Comparison of ENCODE assay signal across 1 cellular context in the genomic region with DNA sequence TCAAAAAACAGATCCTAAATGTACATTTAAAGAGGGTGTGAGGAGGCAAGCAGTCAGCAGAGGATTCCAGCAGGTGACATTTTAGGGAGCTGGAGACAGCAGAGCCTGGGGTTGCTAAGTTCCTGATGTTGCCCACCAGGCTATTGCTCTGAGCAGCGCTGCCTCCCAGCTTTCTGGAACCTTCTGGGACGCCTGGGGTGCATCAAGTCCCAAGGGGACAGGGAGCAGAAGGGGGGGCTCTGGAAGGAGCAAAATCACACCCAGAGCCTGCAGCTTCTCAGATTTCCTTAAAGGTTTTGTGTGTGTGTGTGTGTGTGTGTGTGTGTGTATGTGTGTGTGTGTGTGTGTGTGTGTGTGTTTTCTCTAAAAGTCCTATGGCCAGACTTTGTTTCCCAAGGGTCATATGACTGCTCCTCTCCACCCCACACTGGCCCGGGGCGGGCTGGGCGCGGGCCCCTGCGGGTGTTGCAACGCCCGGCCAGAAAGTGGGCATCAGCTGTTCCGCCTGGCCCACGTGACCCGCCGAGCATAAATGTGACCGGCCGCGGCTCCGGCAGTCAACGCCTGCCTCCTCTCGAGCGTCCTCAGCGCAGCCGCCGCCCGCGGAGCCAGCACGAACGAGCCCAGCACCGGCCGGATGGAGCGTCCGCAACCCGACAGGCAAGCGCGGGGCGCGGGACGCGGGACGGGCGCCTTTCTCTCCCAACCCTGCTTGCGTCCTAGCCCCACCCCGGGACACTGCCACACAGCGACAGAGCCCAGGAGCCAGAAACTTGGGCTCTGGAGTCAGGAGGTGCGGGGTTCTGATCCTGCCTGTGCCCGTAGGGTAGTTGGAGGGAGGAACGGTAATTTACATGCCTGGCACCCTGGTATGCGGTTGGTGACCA.
TF ChIP-seq lines count a peak whose summit lies in the region.

Gene HMOX1, plus strand, starts transcription at position 560 of the 887 bp plus-strand sequence. Its CDS starts 78 bp downstream, at position 638.

TF ChIP-seq in HepG2, 621 proteins besides CTCF, POLR2A, EP300 and RAD21 (continued from another document and continues in another):
- TF ChIP-seq, protein P1, sequence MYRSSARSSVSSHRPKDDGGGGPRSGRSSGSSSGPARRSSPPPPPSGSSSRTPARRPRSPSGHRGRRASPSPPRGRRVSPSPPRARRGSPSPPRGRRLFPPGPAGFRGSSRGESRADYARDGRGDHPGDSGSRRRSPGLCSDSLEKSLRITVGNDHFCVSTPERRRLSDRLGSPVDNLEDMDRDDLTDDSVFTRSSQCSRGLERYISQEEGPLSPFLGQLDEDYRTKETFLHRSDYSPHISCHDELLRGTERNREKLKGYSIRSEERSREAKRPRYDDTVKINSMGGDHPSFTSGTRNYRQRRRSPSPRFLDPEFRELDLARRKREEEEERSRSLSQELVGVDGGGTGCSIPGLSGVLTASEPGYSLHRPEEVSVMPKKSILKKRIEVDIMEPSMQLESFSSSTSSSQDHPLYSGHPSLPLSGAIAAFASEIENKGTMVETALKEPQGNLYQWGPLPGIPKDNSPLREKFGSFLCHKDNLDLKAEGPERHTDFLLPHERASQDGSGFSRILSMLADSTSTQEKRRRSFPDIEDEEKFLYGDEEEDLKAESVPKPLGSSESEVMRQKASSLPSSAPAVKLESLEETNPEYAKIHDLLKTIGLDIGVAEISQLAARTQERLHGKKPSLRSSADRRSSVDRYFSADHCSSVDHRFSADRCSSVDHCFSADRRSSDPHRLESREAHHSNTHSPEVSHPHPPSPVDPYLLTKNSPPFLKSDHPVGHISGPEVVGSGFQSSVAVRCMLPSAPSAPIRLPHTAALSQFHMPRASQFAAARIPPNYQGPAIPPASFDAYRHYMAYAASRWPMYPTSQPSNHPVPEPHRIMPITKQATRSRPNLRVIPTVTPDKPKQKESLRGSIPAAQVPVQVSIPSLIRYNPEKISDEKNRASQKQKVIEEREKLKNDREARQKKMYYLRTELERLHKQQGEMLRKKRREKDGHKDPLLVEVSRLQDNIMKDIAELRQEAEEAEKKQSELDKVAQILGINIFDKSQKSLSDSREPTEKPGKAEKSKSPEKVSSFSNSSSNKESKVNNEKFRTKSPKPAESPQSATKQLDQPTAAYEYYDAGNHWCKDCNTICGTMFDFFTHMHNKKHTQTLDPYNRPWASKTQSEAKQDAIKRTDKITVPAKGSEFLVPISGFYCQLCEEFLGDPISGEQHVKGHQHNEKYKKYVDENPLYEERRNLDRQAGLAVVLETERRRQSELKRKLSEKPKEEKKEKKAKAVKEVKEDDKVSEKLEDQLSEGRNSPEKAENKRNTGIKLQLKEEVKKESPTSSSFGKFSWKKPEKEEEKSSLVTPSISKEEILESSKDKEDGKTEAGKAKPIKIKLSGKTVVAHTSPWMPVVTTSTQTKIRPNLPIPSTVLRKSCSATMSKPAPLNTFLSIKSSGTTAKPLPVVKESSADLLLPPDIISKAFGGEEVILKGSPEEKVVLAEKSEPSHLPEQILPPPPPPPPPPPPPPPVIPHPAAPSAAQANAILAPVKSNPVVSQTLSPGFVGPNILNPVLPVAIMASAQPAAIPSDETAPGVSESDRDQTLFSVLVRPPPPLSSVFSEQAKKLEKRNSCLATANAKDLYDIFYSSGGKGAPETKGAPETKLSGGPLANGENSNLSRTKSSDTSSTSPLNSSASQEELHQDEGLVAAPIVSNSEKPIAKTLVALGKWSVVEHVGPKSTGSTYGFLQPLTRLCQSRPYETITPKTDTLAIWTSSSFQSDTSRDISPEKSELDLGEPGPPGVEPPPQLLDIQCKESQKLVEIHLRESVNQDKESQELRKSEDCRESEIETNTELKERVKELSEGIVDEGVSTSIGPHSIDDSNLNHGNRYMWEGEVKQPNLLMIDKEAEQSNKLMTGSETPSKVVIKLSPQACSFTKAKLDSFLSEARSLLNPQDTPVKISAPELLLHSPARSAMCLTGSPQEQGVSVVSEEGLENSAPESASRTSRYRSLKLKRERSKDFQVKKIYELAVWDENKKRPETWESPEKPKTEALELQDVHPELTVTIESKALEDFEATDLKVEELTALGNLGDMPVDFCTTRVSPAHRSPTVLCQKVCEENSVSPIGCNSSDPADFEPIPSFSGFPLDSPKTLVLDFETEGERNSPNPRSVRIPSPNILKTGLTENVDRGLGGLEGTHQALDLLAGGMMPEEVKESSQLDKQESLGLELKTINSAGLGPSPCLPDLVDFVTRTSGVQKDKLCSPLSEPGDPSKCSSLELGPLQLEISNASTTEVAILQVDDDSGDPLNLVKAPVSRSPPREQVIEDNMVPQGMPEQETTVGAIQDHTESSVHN (CRISPR knock-in tag; IDR thresholded peaks at IDR 0.05): no peak
- TF ChIP-seq FOXP1 (IDR thresholded peaks at IDR 0.05): no peak
- peak; percentile 35; the same call in 1 of the 2 replicates for TF ChIP-seq FOXP1 (CRISPR knock-in tag; IDR thresholded peaks at IDR 0.05)
- TF ChIP-seq ZNF549 (CRISPR knock-in tag; IDR thresholded peaks at IDR 0.05): no peak
- no peak for TF ChIP-seq SUZ12 (IDR thresholded peaks at IDR 0.05; ENCODE audit: low read depth, low read length)
- TF ChIP-seq ARNT2 (CRISPR knock-in tag; IDR thresholded peaks at IDR 0.05; ENCODE audit: low read depth): no peak
- no peak for TF ChIP-seq ZNF569 (CRISPR knock-in tag; IDR thresholded peaks at IDR 0.05; ENCODE audit: borderline replicate concordance)
- TF ChIP-seq, protein P2, sequence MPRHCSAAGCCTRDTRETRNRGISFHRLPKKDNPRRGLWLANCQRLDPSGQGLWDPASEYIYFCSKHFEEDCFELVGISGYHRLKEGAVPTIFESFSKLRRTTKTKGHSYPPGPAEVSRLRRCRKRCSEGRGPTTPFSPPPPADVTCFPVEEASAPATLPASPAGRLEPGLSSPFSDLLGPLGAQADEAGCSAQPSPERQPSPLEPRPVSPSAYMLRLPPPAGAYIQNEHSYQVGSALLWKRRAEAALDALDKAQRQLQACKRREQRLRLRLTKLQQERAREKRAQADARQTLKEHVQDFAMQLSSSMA (CRISPR knock-in tag; IDR thresholded peaks at IDR 0.05): no peak
- no peak for TF ChIP-seq ZSCAN20 (CRISPR knock-in tag; IDR thresholded peaks at IDR 0.05; ENCODE audit: borderline replicate concordance)
- peak; percentile 71 for TF ChIP-seq ZBTB38 (CRISPR knock-in tag; IDR thresholded peaks at IDR 0.05)
- TF ChIP-seq ZNF329 (CRISPR knock-in tag; IDR thresholded peaks at IDR 0.05; ENCODE audit: low read depth): no peak
- no peak for TF ChIP-seq HOXA7 (CRISPR knock-in tag; IDR thresholded peaks at IDR 0.05)
- TF ChIP-seq ZNF704 (CRISPR knock-in tag; IDR thresholded peaks at IDR 0.05; ENCODE audit: borderline replicate concordance): peak; percentile 61; the same call in 1 of the 2 replicates
- peak; percentile 59; the same call in 1 of the 2 replicates for TF ChIP-seq ZNF607 (CRISPR knock-in tag; IDR thresholded peaks at IDR 0.05; ENCODE audit: borderline replicate concordance)
- no peak for TF ChIP-seq ZNF513 (CRISPR knock-in tag; conservative IDR thresholded peaks at IDR 0.05)
- no peak for TF ChIP-seq MAFK (conservative IDR thresholded peaks at IDR 0.05 in 1 of 2, IDR thresholded peaks at IDR 0.05 in 1 of 2; ENCODE audit: low read length in 2 of 2)
- TF ChIP-seq ZNF552 (CRISPR knock-in tag; IDR thresholded peaks at IDR 0.05; ENCODE audit: borderline replicate concordance): no peak
- peak; percentile 66; the same call in 1 of the 2 replicates for TF ChIP-seq IRF2 (CRISPR knock-in tag; IDR thresholded peaks at IDR 0.05)
- no peak for TF ChIP-seq ZMAT5 (CRISPR knock-in tag; IDR thresholded peaks at IDR 0.05; ENCODE audit: borderline replicate concordance, low read depth)
- TF ChIP-seq YY1 (IDR thresholded peaks at IDR 0.05; ENCODE audit: insufficient read depth, insufficient replicate concordance, low read depth, low read length): peak; percentile 57
- TF ChIP-seq ZNF737 (CRISPR knock-in tag; IDR thresholded peaks at IDR 0.05; ENCODE audit: borderline replicate concordance): no peak
- no peak for TF ChIP-seq ZNF784 (CRISPR knock-in tag; IDR thresholded peaks at IDR 0.05; ENCODE audit: borderline replicate concordance)
- TF ChIP-seq ATF1 (CRISPR knock-in tag; IDR thresholded peaks at IDR 0.05): no peak
- no peak for TF ChIP-seq DPF2 (CRISPR knock-in tag; IDR thresholded peaks at IDR 0.05; ENCODE audit: borderline replicate concordance, low read depth)
- peak; percentile 63; the same call in 1 of the 2 replicates for TF ChIP-seq TFDP2 (CRISPR knock-in tag; IDR thresholded peaks at IDR 0.05)
- TF ChIP-seq HIC2 (CRISPR knock-in tag; IDR thresholded peaks at IDR 0.05; ENCODE audit: low read depth): peak; percentile 40
- no peak for TF ChIP-seq HOMEZ (CRISPR knock-in tag; IDR thresholded peaks at IDR 0.05; ENCODE audit: low read depth)
- TF ChIP-seq PHF8 (CRISPR knock-in tag; IDR thresholded peaks at IDR 0.05): peak; percentile 66
- no peak for TF ChIP-seq ZSCAN22 (CRISPR knock-in tag; IDR thresholded peaks at IDR 0.05)
- TF ChIP-seq TEAD2 (CRISPR knock-in tag; IDR thresholded peaks at IDR 0.05): no peak
- TF ChIP-seq SALL2 (CRISPR knock-in tag; IDR thresholded peaks at IDR 0.05): peak; percentile 74
- TF ChIP-seq, protein P3, sequence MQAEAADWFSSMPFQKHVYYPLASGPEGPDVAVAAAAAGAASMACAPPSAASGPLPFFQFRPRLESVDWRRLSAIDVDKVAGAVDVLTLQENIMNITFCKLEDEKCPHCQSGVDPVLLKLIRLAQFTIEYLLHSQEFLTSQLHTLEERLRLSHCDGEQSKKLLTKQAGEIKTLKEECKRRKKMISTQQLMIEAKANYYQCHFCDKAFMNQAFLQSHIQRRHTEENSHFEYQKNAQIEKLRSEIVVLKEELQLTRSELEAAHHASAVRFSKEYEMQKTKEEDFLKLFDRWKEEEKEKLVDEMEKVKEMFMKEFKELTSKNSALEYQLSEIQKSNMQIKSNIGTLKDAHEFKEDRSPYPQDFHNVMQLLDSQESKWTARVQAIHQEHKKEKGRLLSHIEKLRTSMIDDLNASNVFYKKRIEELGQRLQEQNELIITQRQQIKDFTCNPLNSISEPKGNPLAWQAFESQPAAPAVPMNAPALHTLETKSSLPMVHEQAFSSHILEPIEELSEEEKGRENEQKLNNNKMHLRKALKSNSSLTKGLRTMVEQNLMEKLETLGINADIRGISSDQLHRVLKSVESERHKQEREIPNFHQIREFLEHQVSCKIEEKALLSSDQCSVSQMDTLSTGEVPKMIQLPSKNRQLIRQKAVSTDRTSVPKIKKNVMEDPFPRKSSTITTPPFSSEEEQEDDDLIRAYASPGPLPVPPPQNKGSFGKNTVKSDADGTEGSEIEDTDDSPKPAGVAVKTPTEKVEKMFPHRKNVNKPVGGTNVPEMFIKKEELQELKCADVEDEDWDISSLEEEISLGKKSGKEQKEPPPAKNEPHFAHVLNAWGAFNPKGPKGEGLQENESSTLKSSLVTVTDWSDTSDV (CRISPR knock-in tag; IDR thresholded peaks at IDR 0.05): no peak
